In the genomic region with DNA sequence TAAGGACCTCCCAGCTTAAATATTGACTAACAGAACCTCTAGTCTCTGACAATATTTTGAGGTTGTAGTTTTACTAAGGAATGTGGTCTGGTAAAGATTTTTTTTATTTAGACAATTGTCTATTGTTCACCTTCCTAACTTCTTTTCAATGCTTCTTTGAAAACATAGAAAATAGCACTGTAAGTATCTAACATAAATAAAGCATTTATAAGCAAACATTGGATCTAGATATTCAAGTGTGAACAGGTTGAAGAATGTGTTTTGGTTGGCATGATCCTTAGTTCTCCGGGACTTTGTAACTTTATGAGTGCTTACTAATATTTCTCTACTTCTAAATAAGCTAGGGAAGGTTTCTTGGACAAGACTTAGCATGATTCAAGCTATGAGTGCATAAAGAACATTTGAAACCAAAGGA, we compare ENCODE assay signal across 20 cellular contexts.
DNase-seq lines count a peak whose midpoint lies in the region; ATAC-seq and TF ChIP-seq lines count a peak whose summit lies in the region.
"Had no signal": no experiment of that assay in that cellular context is flagged by ENCODE, and none has a peak within 500 bp of the region (broad histone marks: within the 10 kb centered on the region; RNA-seq: fewer than 3 reads in every experiment).

No MANE protein-coding gene starts in this region.

- H3K36me3 Mint-ChIP-seq in osteocyte (ENCODE audit: unreplicated experiment), result peaks cover 4% of the 10 kb centered on the region
- H3K36me3 Mint-ChIP-seq: activated naive CD4-positive, alpha-beta T cell treated with anti-CD3 and anti-CD28 coated beads, Interleukin-2, amount 50 U/mL, for 72 hours; stimulated activated naive B cell treated with anti-CD40 and anti-IgM and Interleukin-4, amounts not matched to agents 10 μg/mL and 1 μg/mL and 100 μg/mL, for 72 hours had no signal

- peaks cover 18% of the 10 kb centered on the region for H3K4me1 ChIP-seq in PC-3 (ENCODE audit: insufficient read depth, low read length)
- H3K4me1 ChIP-seq: upper lobe of right lung had no signal

- 0 out of 2 replicates have a peak overlapping the region, but pooled peaks have one; percentile 29 for H3K27ac ChIP-seq in PC-3 (ENCODE audit: low read length)
- H3K27ac ChIP-seq: cardiac muscle cell, PC-9, upper lobe of right lung had no signal

- H3K9me3 ChIP-seq in PC-3 (ENCODE audit: low read length), result no peaks in the 10 kb centered on the region
- H3K9me3 ChIP-seq: Caco-2, upper lobe of right lung had no signal

- POLR2A ChIA-PET in AG04449 (lab: Yijun Ruan, JAX), result no interaction called here
- POLR2A ChIA-PET in PC-3 (lab: Charles Lee; ENCODE audit: unreplicated experiment), result interaction anchor here (0.6 kb wide), 1 partner anchor 336 kb away, joined by 5 read pairs; no protein-coding TSS in a partner anchor

- H3K4me3 Mint-ChIP-seq in osteocyte (ENCODE audit: unreplicated experiment), result no peak overlapping the region
- H3K4me3 Mint-ChIP-seq: activated T-cell treated with anti-CD3 and anti-CD28 coated beads, Interleukin-2, amount 50 U/mL, for 4 hours; stimulated activated naive B cell treated with anti-CD40 and anti-IgM and Interleukin-4, amounts not matched to agents 10 μg/mL and 1 μg/mL and 100 μg/mL, for 72 hours had no signal

- peak; percentile 77 for ATAC-seq in PC-3
- peak; percentile 88 for ATAC-seq in esophagus mucosa
- ATAC-seq in GM19351 (IDR thresholded peaks at IDR 0.05; ENCODE audit: unreplicated experiment), result no peak
- ATAC-seq in GM19467 (IDR thresholded peaks at IDR 0.05; ENCODE audit: unreplicated experiment), result no peak
- ATAC-seq: activated naive CD4-positive, alpha-beta T cell treated with anti-CD3 and anti-CD28 coated beads, Interleukin-2, amount 50 U/mL, for 72 hours; activated T-cell treated with anti-CD3 and anti-CD28 coated beads, Interleukin-2, amount 50 U/mL, for 4 hours; left lobe of liver; stimulated activated naive B cell treated with anti-CD40 and anti-IgM and Interleukin-4, amounts not matched to agents 10 μg/mL and 1 μg/mL and 100 μg/mL, for 72 hours; upper lobe of right lung had no signal

- no TSS peak for BruUV-seq in PC-3 (replicated peaks; lab: Mats Ljungman, UMichigan)

- CTCF ChIA-PET in AG04449 (lab: Yijun Ruan, JAX), result no interaction called here
- CTCF ChIA-PET in PC-3 (lab: Charles Lee), result no interaction called here

- no peak overlapping the region for H3K4me2 ChIP-seq in PC-3 (ENCODE audit: low read length)
- H3K4me2 ChIP-seq: PC-9 had no signal

- H3K9me2 ChIP-seq in PC-3 (replicated peaks; ENCODE audit: low read length), result no peaks in the 10 kb centered on the region

- H3K27me3 ChIP-seq in PC-3 (ENCODE audit: low read length), result no peaks in the 10 kb centered on the region
- H3K27me3 ChIP-seq: cardiac muscle cell, upper lobe of right lung had no signal

- H3K27ac Mint-ChIP-seq in osteocyte (ENCODE audit: unreplicated experiment), result peak overlapping the region; percentile 76
- H3K27ac Mint-ChIP-seq: activated naive CD4-positive, alpha-beta T cell treated with anti-CD3 and anti-CD28 coated beads, Interleukin-2, amount 50 U/mL, for 72 hours; stimulated activated naive B cell treated with anti-CD40 and anti-IgM and Interleukin-4, amounts not matched to agents 10 μg/mL and 1 μg/mL and 100 μg/mL, for 72 hours had no signal

- H3K4me1 Mint-ChIP-seq in osteocyte (ENCODE audit: unreplicated experiment), result peaks cover 56% of the 10 kb centered on the region
- H3K4me1 Mint-ChIP-seq: stimulated activated naive B cell treated with anti-CD40 and anti-IgM and Interleukin-4, amounts not matched to agents 10 μg/mL and 1 μg/mL and 100 μg/mL, for 72 hours had no signal

- H4K20me1 ChIP-seq in PC-3 (ENCODE audit: low read length), result no peaks in the 10 kb centered on the region

- intact Hi-C loops in PC-3 (cut with micrococcal nuclease), result loop anchor here (1.0 kb wide), 1 partner anchor 9 kb away; no protein-coding TSS in a partner anchor

- H3K79me2 ChIP-seq in PC-3 (ENCODE audit: low read length), result no peaks in the 10 kb centered on the region

- no peak overlapping the region for H2AFZ ChIP-seq in PC-3 (ENCODE audit: low read length)
- H2AFZ ChIP-seq: PC-9 had no signal

- TF ChIP-seq CTCF in AG04449 (IDR thresholded peaks at IDR 0.05; ENCODE audit: insufficient read depth, low read length, missing control alignments) (no peak), PC-3 (conservative IDR thresholded peaks at IDR 0.05; ENCODE audit: low read depth, low read length) (no peak), osteocyte (IDR thresholded peaks at IDR 0.05) (no peak)

- no peak overlapping the region for H3K4me3 ChIP-seq in AG04449 (ENCODE audit: low read depth, low read length)
- no peak overlapping the region for H3K4me3 ChIP-seq in PC-3 (ENCODE audit: low read length)
- H3K4me3 ChIP-seq: cardiac muscle cell, PC-9, upper lobe of right lung had no signal

- no peaks in the 10 kb centered on the region for H3K36me3 ChIP-seq in PC-3 (ENCODE audit: low read depth, low read length)
- H3K36me3 ChIP-seq: cardiac muscle cell, upper lobe of right lung had no signal

- no peaks in the 10 kb centered on the region for H3K27me3 Mint-ChIP-seq in osteocyte (ENCODE audit: unreplicated experiment)
- H3K27me3 Mint-ChIP-seq: stimulated activated naive B cell treated with anti-CD40 and anti-IgM and Interleukin-4, amounts not matched to agents 10 μg/mL and 1 μg/mL and 100 μg/mL, for 72 hours had no signal

- H3F3A ChIP-seq in PC-3 (ENCODE audit: low read length, unreplicated experiment), result no peaks in the 10 kb centered on the region

- no peak overlapping the region for H3K9ac ChIP-seq in PC-3 (ENCODE audit: low read length)

- H3K9me3 Mint-ChIP-seq in osteocyte (ENCODE audit: unreplicated experiment), result peaks cover 4% of the 10 kb centered on the region
- H3K9me3 Mint-ChIP-seq: activated naive CD4-positive, alpha-beta T cell treated with anti-CD3 and anti-CD28 coated beads, Interleukin-2, amount 50 U/mL, for 72 hours; activated T-cell treated with anti-CD3 and anti-CD28 coated beads, Interleukin-2, amount 50 U/mL, for 4 hours; stimulated activated naive B cell treated with anti-CD40 and anti-IgM and Interleukin-4, amounts not matched to agents 10 μg/mL and 1 μg/mL and 100 μg/mL, for 72 hours had no signal

- DNase-seq in AG04449 (ENCODE audit: low read depth, low spot score), result peak; percentile 37
- peak; percentile 49 for DNase-seq in PC-3
- no peak for DNase-seq in osteocyte (ENCODE audit: extremely low spot score, unreplicated experiment)
- DNase-seq in SW 1271 (lab: John Stamatoyannopoulos, UW), result no peak
- DNase-seq in NCI-H1436 treated with DMSO at 0.1 percent for 48 hours (lab: John Stamatoyannopoulos, UW), result no peak
- DNase-seq: activated CD4-positive, alpha-beta T cell treated with anti-CD3 and anti-CD28 coated beads, Interleukin-2, amount 50 U/mL, for 48 hours; activated T-cell treated with anti-CD3 and anti-CD28 coated beads, Interleukin-2, amount 50 U/mL, for 4 hours; Caco-2; NCI-H524 treated with DMSO at 0.1 percent for 48 hours; PC-9; posterior cingulate gyrus; stimulated activated CD4-positive, alpha-beta T cell treated with anti-CD3 and anti-CD28 coated beads, Interleukin-12 subunit alpha, Interleukin-12 subunit beta, amount 100 ng/mL, for 4 hours; stimulated activated naive B cell treated with anti-CD40 and anti-IgM and Interleukin-4, amounts not matched to agents 10 μg/mL and 1 μg/mL and 100 μg/mL, for 72 hours; upper lobe of right lung had no signal

Comparison
In these comparisons a context has a peak if more than half of its experiments do, and no peak if none do; other contexts are left out.
1. DNase-seq: peak in AG04449 (single experiment) and PC-3 (single experiment); none in osteocyte (single experiment), SW 1271 (0 of 2) and NCI-H1436 treated with DMSO at 0.1 percent for 48 hours (single experiment).
2. ATAC-seq: peak in PC-3 (single experiment) and esophagus mucosa (single experiment); none in GM19351 (single experiment) and GM19467 (single experiment).